ENCODE assay signal across 9 cellular contexts in genomic region chr17:9729034-9729650, GRCh38.
DNase-seq lines count a peak whose midpoint lies in the region; TF ChIP-seq lines count a peak whose summit lies in the region.
"Had no signal": no experiment of that assay in that cellular context is flagged by ENCODE, and none has a peak within 500 bp of the region (broad histone marks: within the 10 kb centered on the region; RNA-seq: fewer than 3 reads in every experiment).

No MANE protein-coding gene starts in this region.

- no peak overlapping the region for H3K4me3 ChIP-seq in Jurkat, Clone E6-1 (ENCODE audit: low read length)
- H3K4me3 ChIP-seq in fibroblast of mammary gland (ENCODE audit: control insufficient read depth, low read depth, low read length) (no peak overlapping the region), neural cell (ENCODE audit: low read length) (no peak overlapping the region)

- H3K4me2 ChIP-seq in neural cell (ENCODE audit: low read length), result no peak overlapping the region

- no peaks in the 10 kb centered on the region for H3K9me2 ChIP-seq in neural cell (ENCODE audit: insufficient read depth, low read length)

- no peak overlapping the region for H3K27ac ChIP-seq in neural cell (ENCODE audit: low read length)

- H3K9ac ChIP-seq in neural cell (ENCODE audit: low read length), result no peak overlapping the region

- H4K20me1 ChIP-seq in neural cell (ENCODE audit: insufficient read depth), result no peaks in the 10 kb centered on the region

- no peaks in the 10 kb centered on the region for H3K36me3 ChIP-seq in neural cell (ENCODE audit: insufficient read depth, low read length)

- DNase-seq in NCI-H1417 (lab: John Stamatoyannopoulos, UW) (peak; percentile 2 to 34 (median 22)), NCI-H1417 treated with DMSO at 0.1 percent for 48 hours (lab: John Stamatoyannopoulos, UW) (no peak), SK-N-DZ (ENCODE audit: low spot score) (peak; percentile 26), fibroblast of mammary gland (ENCODE audit: low read depth) (peak; percentile 60)
- peak; percentile 49 for DNase-seq in Jurkat, Clone E6-1 (ENCODE audit: low read depth, low spot score)
- DNase-seq in activated naive CD4-positive, alpha-beta T cell treated with Interleukin-2 at 50 U/mL for 16 hours, result no peak
- no peak for DNase-seq in activated CD4-positive, CD25-positive, alpha-beta regulatory T cell (lab: John Stamatoyannopoulos, UW)
- DNase-seq: activated T-cell treated with anti-CD3 and anti-CD28 coated beads, Interleukin-2, amount 50 U/mL, for 4 hours had no signal

- no peak for TF ChIP-seq EP300 in neural cell (conservative IDR thresholded peaks at IDR 0.05; ENCODE audit: poor library complexity, severe bottlenecking)

- peak; percentile 100 for TF ChIP-seq CTCF in fibroblast of mammary gland (conservative IDR thresholded peaks at IDR 0.05; ENCODE audit: control insufficient read depth, insufficient read depth, low read depth, low read length)
- TF ChIP-seq CTCF in neural cell (IDR thresholded peaks at IDR 0.05; ENCODE audit: poor library complexity, severe bottlenecking), result peak; percentile 92

- no peaks in the 10 kb centered on the region for H3F3A ChIP-seq in neural cell (ENCODE audit: insufficient read depth, low read length, poor library complexity, severe bottlenecking)

- H3K79me2 ChIP-seq in neural cell (replicated peaks; ENCODE audit: insufficient read depth, low read length), result no peaks in the 10 kb centered on the region

- no peak overlapping the region for H2AFZ ChIP-seq in neural cell (ENCODE audit: low read depth, low read length)

- TF ChIP-seq RAD21 in neural cell (conservative IDR thresholded peaks at IDR 0.05), result peak; percentile 90

- H3K27me3 ChIP-seq in neural cell (ENCODE audit: insufficient read depth, low read depth, low read length), result no peaks in the 10 kb centered on the region

- H3K9me3 ChIP-seq in neural cell (ENCODE audit: low read length), result no peaks in the 10 kb centered on the region

TF ChIP-seq in neural cell, 6 proteins besides CTCF, POLR2A, EP300 and RAD21:
- no peak for TF ChIP-seq EZH2 (IDR thresholded peaks at IDR 0.05; ENCODE audit: borderline replicate concordance, insufficient read depth, low read length, poor library complexity, severe bottlenecking)
- no peak for TF ChIP-seq REST (IDR thresholded peaks at IDR 0.05; ENCODE audit: borderline replicate concordance)
- TF ChIP-seq SMC3 (conservative IDR thresholded peaks at IDR 0.05; ENCODE audit: poor library complexity), result peak; percentile 87

Comparison
In these comparisons a context has a peak if more than half of its experiments do, and no peak if none do; other contexts are left out.
1. DNase-seq: peak in NCI-H1417 (3 of 3), Jurkat, Clone E6-1 (single experiment), SK-N-DZ (single experiment) and fibroblast of mammary gland (single experiment); none in NCI-H1417 treated with DMSO at 0.1 percent for 48 hours (single experiment), activated naive CD4-positive, alpha-beta T cell treated with Interleukin-2 at 50 U/mL for 16 hours (single experiment) and activated CD4-positive, CD25-positive, alpha-beta regulatory T cell (0 of 4).